7 cellular contexts compared by ENCODE assay signal in the genomic region with DNA sequence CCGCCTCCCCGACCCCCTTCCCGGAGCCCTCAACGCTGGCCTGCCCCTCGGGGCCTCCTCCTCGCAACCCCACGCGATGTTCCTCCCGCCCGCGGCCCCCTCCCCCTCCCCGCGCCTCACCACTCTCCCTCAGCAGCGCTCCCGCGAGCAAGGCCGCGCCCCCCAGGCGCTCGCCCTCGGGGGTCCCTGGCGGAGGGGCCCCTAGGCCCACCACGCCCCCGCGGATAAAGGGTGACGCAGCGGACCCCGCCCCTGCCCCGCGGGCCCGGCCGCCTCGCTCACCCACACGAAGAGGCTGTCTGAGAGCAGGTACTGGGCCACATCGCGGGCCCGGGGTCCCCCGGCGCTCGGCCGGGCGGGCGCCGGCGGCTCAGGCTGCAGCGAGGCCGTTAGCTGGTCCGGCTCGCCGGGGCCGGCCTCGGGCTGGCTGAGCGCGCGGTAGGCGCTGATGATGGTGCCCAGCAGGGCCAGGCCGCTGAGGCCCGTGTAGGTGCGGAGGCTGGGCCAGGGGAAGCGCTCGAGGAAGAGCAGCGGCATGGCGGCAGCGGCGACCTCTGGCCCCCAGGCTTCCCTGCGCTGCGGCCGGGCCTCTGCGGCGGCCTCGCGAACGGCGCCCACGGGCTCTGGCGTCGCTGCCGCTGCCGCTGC. TPM values are rescaled to one million over a fixed set of nuclear protein-coding genes. Genes with fewer than 3 reads are reported as not detected.
DNase-seq lines count a peak whose midpoint lies in the region; ATAC-seq, FAIRE-seq and TF ChIP-seq lines count a peak whose summit lies in the region.

No MANE protein-coding gene starts in this region.

- H3K27me3 ChIP-seq in Peyer's patch = no peaks in the 10 kb centered on the region

- peak overlapping the region; percentile 88 to 99 (median 93) for H3K4me3 ChIP-seq in Peyer's patch
- peak overlapping the region; percentile 54 for H3K4me3 ChIP-seq in retinal pigment epithelial cell (ENCODE audit: low read length)

- no peaks in the 10 kb centered on the region for H3K36me3 Mint-ChIP-seq in activated naive CD8-positive, alpha-beta T cell

- peaks cover 48% of the 10 kb centered on the region for H3K4me1 Mint-ChIP-seq in activated naive CD8-positive, alpha-beta T cell (ENCODE audit: low read depth)

- peak in 1 of 2 donors; percentile 80 for TF ChIP-seq POLR2A in Peyer's patch (IDR thresholded peaks at IDR 0.05)

- peak overlapping the region; percentile 83 to 93 (median 88) for H3K27ac ChIP-seq in Peyer's patch

- H3K4me3 Mint-ChIP-seq in activated naive CD8-positive, alpha-beta T cell = peak overlapping the region; percentile 96

- DNase-seq in Peyer's patch = peak in 2 of 3 donors; percentile 41 to 57
- DNase-seq in left ventricle myocardium superior = peak; percentile 58
- DNase-seq in retinal pigment epithelial cell (ENCODE audit: low read depth) = no peak
- no peak for DNase-seq in D721Med (ENCODE audit: insufficient read length, low spot score)

- ATAC-seq in GM18867 (IDR thresholded peaks at IDR 0.05; ENCODE audit: unreplicated experiment) = peak; percentile 33
- ATAC-seq in HG02884 (IDR thresholded peaks at IDR 0.05; ENCODE audit: unreplicated experiment) = peak; percentile 22
- ATAC-seq in left ventricle myocardium superior = peak; percentile 40

- no peak for TF ChIP-seq CTCF in Peyer's patch (IDR thresholded peaks at IDR 0.05)
- TF ChIP-seq CTCF in retinal pigment epithelial cell (conservative IDR thresholded peaks at IDR 0.05; ENCODE audit: low read depth, low read length) = no peak
- no peak for TF ChIP-seq CTCF in D721Med (IDR thresholded peaks at IDR 0.05; ENCODE audit: insufficient read depth, missing control alignments)

- no peak overlapping the region for H3K27ac Mint-ChIP-seq in activated naive CD8-positive, alpha-beta T cell

- no peaks in the 10 kb centered on the region for H3K9me3 ChIP-seq in Peyer's patch

- H3K36me3 ChIP-seq in Peyer's patch = no peaks in the 10 kb centered on the region

- intact Hi-C loops in left ventricle myocardium superior (cut with micrococcal nuclease) = no loop called here

- FAIRE-seq in D721Med (lab: Jason Lieb, UNC) = no peak

- peaks cover 0 to 17% (median 4%) of the 10 kb centered on the region in 4 donors for H3K4me1 ChIP-seq in Peyer's patch

- no peaks in the 10 kb centered on the region for H3K27me3 Mint-ChIP-seq in activated naive CD8-positive, alpha-beta T cell

- H3K9me3 Mint-ChIP-seq in activated naive CD8-positive, alpha-beta T cell (ENCODE audit: low read depth) = no peaks in the 10 kb centered on the region

RNA-seq across cellular contexts. Expression of a gene that starts 0.4 kb away (rescaled TPM):
- total RNA-seq in Peyer's patch (100 to 1,000 TPM; 149 to 265 (median 170) TPM), left ventricle myocardium superior (59.1 TPM)

RNA-seq across cellular contexts. Expression of a gene that starts 26.2 kb away (rescaled TPM):
- total RNA-seq in Peyer's patch = 10 to 100 TPM; 26.1 to 43.6 (median 34.2) TPM
- total RNA-seq in left ventricle myocardium superior = 66.3 TPM

RNA-seq across cellular contexts. Expression of a gene that starts 26.4 kb away (rescaled TPM):
- total RNA-seq in Peyer's patch = 10 to 100 TPM; 11.0 to 47.9 (median 18.0) TPM
- total RNA-seq in left ventricle myocardium superior = 27.1 TPM

Comparison
In these comparisons a context has a peak if more than half of its experiments do, and no peak if none do; other contexts are left out.
1. DNase-seq: peak in Peyer's patch (2 of 3) and left ventricle myocardium superior (single experiment); none in retinal pigment epithelial cell (single experiment) and D721Med (single experiment).
2. Peak in every context shown above with its lines, with median percentiles within 50 percentile points of each other: ATAC-seq.